Comparison of ENCODE assay signal across 24 cellular contexts in the genomic region with DNA sequence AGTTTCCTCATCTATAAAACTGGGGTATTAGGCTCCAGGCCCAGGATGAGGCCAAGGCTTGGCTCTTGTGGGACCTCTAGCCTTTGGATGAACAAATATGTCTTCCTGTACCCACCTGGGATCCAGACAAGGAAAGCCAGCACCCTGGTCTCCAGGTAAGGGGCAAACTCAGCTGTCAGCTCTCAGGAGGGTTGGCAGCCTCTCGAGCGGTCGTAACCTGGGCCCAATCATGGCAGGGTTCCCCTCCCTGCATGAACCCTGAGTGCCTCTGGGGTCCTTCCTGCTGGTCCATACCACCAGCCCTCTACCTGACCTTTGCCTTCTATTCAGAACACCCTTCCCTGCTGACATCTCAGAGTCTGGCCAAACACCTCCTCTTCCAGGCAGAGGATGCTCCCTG. TPM values are rescaled to one million over a fixed set of nuclear protein-coding genes. Genes with fewer than 3 reads are reported as not detected.
"Had no signal": no experiment of that assay in that cellular context is flagged by ENCODE, and none has a peak within 500 bp of the region (broad histone marks: within the 10 kb centered on the region; RNA-seq: fewer than 3 reads in every experiment).

No MANE protein-coding gene starts in this region.

- ATAC-seq: activated T-cell treated with anti-CD3 and anti-CD28 coated beads, Interleukin-2, amount 50 U/mL, for 72 hours had no signal

- FAIRE-seq: colon, TTC549 had no signal

- H3K4me3 Mint-ChIP-seq: activated B cell treated with CpG ODN at 0.5 μM for 24 hours; activated CD4-positive, alpha-beta memory T cell treated with anti-CD3 and anti-CD28 coated beads for 36 hours; activated CD4-positive, alpha-beta T cell treated with anti-CD3 and anti-CD28 coated beads, Interleukin-2, amount 10 ng/mL, durations not matched to agents 7 days and 5 days; activated naive CD4-positive, alpha-beta T cell treated with anti-CD3 and anti-CD28 coated beads, Interleukin-2, amount 50 U/mL, for 24 hours; activated T-cell treated with anti-CD3 and anti-CD28 coated beads, Interleukin-2, amount 50 U/mL, for 72 hours; T-helper 1 cell treated with Interleukin-12 subunit alpha and Interleukin-12 subunit beta and Interleukin-4 antibody, amounts not matched to agents 30 μg/mL and 1 μg/mL, for 36 hours had no signal

- H3K9me3 ChIP-seq: Peyer's patch had no signal

- H3K27ac ChIP-seq: brain microvascular endothelial cell, cardiac muscle cell, Peyer's patch, RWPE1 had no signal

- H3K4me1 Mint-ChIP-seq: activated B cell treated with CpG ODN at 0.5 μM for 24 hours had no signal

- H3K4me3 ChIP-seq: cardiac muscle cell, Peyer's patch had no signal

- DNase-seq: activated B cell treated with CpG ODN at 0.5 μM for 24 hours; activated CD4-positive, alpha-beta memory T cell treated with anti-CD3 and anti-CD28 coated beads for 36 hours; activated CD4-positive, alpha-beta T cell treated with anti-CD3 and anti-CD28 coated beads, Interleukin-2, amount 10 ng/mL, durations not matched to agents 7 days and 5 days; activated CD8-positive, alpha-beta memory T cell treated with anti-CD3 and anti-CD28 coated beads, Interleukin-2, amount 50 U/mL, for 4 hours; activated T-cell treated with anti-CD3 and anti-CD28 coated beads, Interleukin-2, amount 50 U/mL, for 72 hours; brain microvascular endothelial cell; Kasumi-1; NCI-H1048; NCI-H146; NCI-H187 treated with DMSO at 0.1 percent for 48 hours; NCI-H2081 treated with DMSO at 0.1 percent for 48 hours; NCI-H446; NCI-H524; Peyer's patch; SHP77 treated with DMSO at 0.1 percent for 48 hours had no signal

- H3K27ac Mint-ChIP-seq: activated B cell treated with CpG ODN at 0.5 μM for 24 hours; activated CD4-positive, alpha-beta memory T cell treated with anti-CD3 and anti-CD28 coated beads for 36 hours; activated CD4-positive, alpha-beta T cell treated with anti-CD3 and anti-CD28 coated beads, Interleukin-2, amount 10 ng/mL, durations not matched to agents 7 days and 5 days; activated naive CD4-positive, alpha-beta T cell treated with anti-CD3 and anti-CD28 coated beads, Interleukin-2, amount 50 U/mL, for 24 hours; activated T-cell treated with anti-CD3 and anti-CD28 coated beads, Interleukin-2, amount 50 U/mL, for 72 hours; activated T-helper 2 cell treated with anti-CD3 and anti-CD28 coated beads, Interferon-gamma antibody, Interleukin-2, Interleukin-4, amounts not matched to agents 10 μg/mL and 5 μg/mL and 100 μg/mL, durations not matched to agents 14 hours and 24 hours and 36 hours; T-helper 1 cell treated with Interleukin-12 subunit alpha and Interleukin-12 subunit beta and Interleukin-4 antibody, amounts not matched to agents 30 μg/mL and 1 μg/mL, for 36 hours had no signal

- H3K27me3 Mint-ChIP-seq: activated CD4-positive, alpha-beta memory T cell treated with anti-CD3 and anti-CD28 coated beads for 36 hours; activated CD4-positive, alpha-beta T cell treated with anti-CD3 and anti-CD28 coated beads, Interleukin-2, amount 10 ng/mL, durations not matched to agents 7 days and 5 days; activated naive CD4-positive, alpha-beta T cell treated with anti-CD3 and anti-CD28 coated beads, Interleukin-2, amount 50 U/mL, for 24 hours had no signal

- H3K36me3 ChIP-seq: brain microvascular endothelial cell, cardiac muscle cell, Peyer's patch had no signal

- H3K4me1 ChIP-seq: Peyer's patch had no signal

- H3K9me3 Mint-ChIP-seq: activated B cell treated with CpG ODN at 0.5 μM for 24 hours; activated CD4-positive, alpha-beta memory T cell treated with anti-CD3 and anti-CD28 coated beads for 36 hours; activated CD4-positive, alpha-beta T cell treated with anti-CD3 and anti-CD28 coated beads, Interleukin-2, amount 10 ng/mL, durations not matched to agents 7 days and 5 days; activated naive CD4-positive, alpha-beta T cell treated with anti-CD3 and anti-CD28 coated beads, Interleukin-2, amount 50 U/mL, for 24 hours; activated T-cell treated with anti-CD3 and anti-CD28 coated beads, Interleukin-2, amount 50 U/mL, for 72 hours; activated T-helper 2 cell treated with anti-CD3 and anti-CD28 coated beads, Interferon-gamma antibody, Interleukin-2, Interleukin-4, amounts not matched to agents 10 μg/mL and 5 μg/mL and 100 μg/mL, durations not matched to agents 14 hours and 24 hours and 36 hours; T-helper 1 cell treated with Interleukin-12 subunit alpha and Interleukin-12 subunit beta and Interleukin-4 antibody, amounts not matched to agents 30 μg/mL and 1 μg/mL, for 36 hours had no signal

- H3K27me3 ChIP-seq: cardiac muscle cell, Peyer's patch had no signal

- H3K36me3 Mint-ChIP-seq: activated CD4-positive, alpha-beta memory T cell treated with anti-CD3 and anti-CD28 coated beads for 36 hours; activated naive CD4-positive, alpha-beta T cell treated with anti-CD3 and anti-CD28 coated beads, Interleukin-2, amount 50 U/mL, for 24 hours had no signal

RNA-seq across cellular contexts. Expression of a gene that starts 19.6 kb away (rescaled TPM):
- total RNA-seq: activated B cell treated with CpG ODN at 0.5 μM for 24 hours; activated CD4-positive, alpha-beta memory T cell treated with anti-CD3 and anti-CD28 coated beads for 36 hours; activated CD4-positive, alpha-beta T cell treated with anti-CD3 and anti-CD28 coated beads, Interleukin-2, amount 10 ng/mL, durations not matched to agents 7 days and 5 days; activated T-cell treated with anti-CD3 and anti-CD28 coated beads, Interleukin-2, amount 50 U/mL, for 72 hours; activated T-helper 2 cell treated with anti-CD3 and anti-CD28 coated beads, Interferon-gamma antibody, Interleukin-2, Interleukin-4, amounts not matched to agents 10 μg/mL and 5 μg/mL and 100 μg/mL, durations not matched to agents 14 hours and 24 hours and 36 hours; cardiac muscle cell; M059J; Peyer's patch; SK-MEL-5 had no signal
- polyA plus RNA-seq: cardiac muscle cell had no signal

RNA-seq across cellular contexts. Expression of a gene that starts 54.9 kb away (rescaled TPM):
- total RNA-seq: activated B cell treated with CpG ODN at 0.5 μM for 24 hours; activated CD4-positive, alpha-beta memory T cell treated with anti-CD3 and anti-CD28 coated beads for 36 hours; activated CD4-positive, alpha-beta T cell treated with anti-CD3 and anti-CD28 coated beads, Interleukin-2, amount 10 ng/mL, durations not matched to agents 7 days and 5 days; activated T-cell treated with anti-CD3 and anti-CD28 coated beads, Interleukin-2, amount 50 U/mL, for 72 hours; activated T-helper 2 cell treated with anti-CD3 and anti-CD28 coated beads, Interferon-gamma antibody, Interleukin-2, Interleukin-4, amounts not matched to agents 10 μg/mL and 5 μg/mL and 100 μg/mL, durations not matched to agents 14 hours and 24 hours and 36 hours; cardiac muscle cell; M059J; Peyer's patch; SK-MEL-5 had no signal
